11 cellular contexts compared by ENCODE assay signal in genomic region chr9:88118121-88118520, GRCh38. TPM values are rescaled to one million over a fixed set of nuclear protein-coding genes. Genes with fewer than 3 reads are reported as not detected.
"Had no signal": no experiment of that assay in that cellular context is flagged by ENCODE, and none has a peak within 500 bp of the region (broad histone marks: within the 10 kb centered on the region; RNA-seq: fewer than 3 reads in every experiment).

No MANE protein-coding gene starts in this region.

RNA-seq across cellular contexts. Expression of gene SPATA31C2, which starts 20.2 kb away (rescaled TPM):
- total RNA-seq: activated B cell treated with CpG ODN at 0.5 μM for 24 hours; activated T-helper 17 cell treated with anti-CD3 and anti-CD28 coated beads, Interleukin-2, amount 50 U/mL, for 72 hours; astrocyte; chondrocyte; endodermal cell; epithelial cell of proximal tubule; esophagus mucosa; foreskin keratinocyte; gastrocnemius medialis; T-helper 17 cell had no signal
- polyA plus RNA-seq: adipose tissue, foreskin keratinocyte had no signal
